In genomic region chr4:80197132-80197573, GRCh38 we compare ENCODE assay signal across 9 cellular contexts. TPM values are rescaled to one million over a fixed set of nuclear protein-coding genes. Genes with fewer than 3 reads are reported as not detected.
DNase-seq lines count a peak whose midpoint lies in the region; ATAC-seq, FAIRE-seq and TF ChIP-seq lines count a peak whose summit lies in the region.
"Had no signal": no experiment of that assay in that cellular context is flagged by ENCODE, and none has a peak within 500 bp of the region (broad histone marks: within the 10 kb centered on the region; RNA-seq: fewer than 3 reads in every experiment).

Gene PRDM8 (plus strand): TSS chr4:80197503. CDS start chr4:80200081, 2,578 bp downstream.

- TF ChIP-seq POLR2A in transverse colon (IDR thresholded peaks at IDR 0.05), result no peak

- H3K9me3 ChIP-seq in tibial artery (no peaks in the 10 kb centered on the region), transverse colon (no peaks in the 10 kb centered on the region)

- WGBS in transverse colon (ENCODE audit: low coverage in 1 of 2), 2 donors, result 26 to 38% methylated on average over 6 to 24 of the region's 28 CpGs

- no peak for TF ChIP-seq EP300 in transverse colon (IDR thresholded peaks at IDR 0.05; ENCODE audit: low read depth)

- FAIRE-seq in RCC 7860 (lab: Jason Lieb, UNC), result no peak
- FAIRE-seq: A204.1 had no signal

- H3K27ac ChIP-seq in tibial artery (no peak within 1 kb of the TSS), transverse colon (no peak within 1 kb of the TSS)

- DNase-seq in DMS53 (lab: John Stamatoyannopoulos, UW) (peak; percentile 54), DMS53 treated with DMSO at 0.1 percent for 48 hours (lab: John Stamatoyannopoulos, UW; ENCODE audit: unreplicated experiment) (no peak), RCC 7860 (ENCODE audit: low spot score) (peak; percentile 27), mesothelial cell of epicardium (ENCODE audit: low spot score in 2 of 2, unreplicated experiment in 2 of 2) (no peak), tibial artery (no peak), transverse colon (no peak)
- DNase-seq in central memory CD4-positive, alpha-beta T cell, result peak; percentile 45

- H3K9me3 Mint-ChIP-seq in mesothelial cell of epicardium, result no peaks in the 10 kb centered on the region

- peaks cover 16% of the 10 kb centered on the region for H3K4me1 Mint-ChIP-seq in mesothelial cell of epicardium

- H3K27me3 ChIP-seq in tibial artery (peaks cover 0 to 64% of the 10 kb centered on the region in 2 donors), transverse colon (peaks cover 87% of the 10 kb centered on the region)

- intact Hi-C loops in tibial artery (cut with DNase I; ENCODE audit: low total_unique reads) (no loop called here), transverse colon (cut with DNase I; ENCODE audit: low total_unique reads) (no loop called here)

- H3K4me1 ChIP-seq in tibial artery (peaks cover 0 to 32% (median 23%) of the 10 kb centered on the region in 4 donors), transverse colon (peaks cover 0 to 14% (median 10%) of the 10 kb centered on the region in 4 donors)

- no peak within 1 kb of the TSS for H3K27ac Mint-ChIP-seq in mesothelial cell of epicardium

- H3K4me3 Mint-ChIP-seq in mesothelial cell of epicardium, result peak within 1 kb of the TSS; percentile 21

- no peak for TF ChIP-seq CTCF in mesothelial cell of epicardium (IDR thresholded peaks at IDR 0.05; ENCODE audit: unreplicated experiment)
- no peak for TF ChIP-seq CTCF in tibial artery (IDR thresholded peaks at IDR 0.05)
- no peak for TF ChIP-seq CTCF in transverse colon (IDR thresholded peaks at IDR 0.05)

- H3K36me3 ChIP-seq in tibial artery (no peaks in the 10 kb centered on the region), transverse colon (no peaks in the 10 kb centered on the region)

- H3K27me3 Mint-ChIP-seq in mesothelial cell of epicardium (ENCODE audit: low read depth), result peaks cover 98% of the 10 kb centered on the region

- ATAC-seq in GM19324 (IDR thresholded peaks at IDR 0.05; ENCODE audit: low FRiP score, unreplicated experiment), result no peak

- H3K4me3 ChIP-seq in tibial artery (peak within 1 kb of the TSS; percentile 43 to 47), transverse colon (peak within 1 kb of the TSS in 2 of 4 donors; percentile 6 to 27)

- no peaks in the 10 kb centered on the region for H3K36me3 Mint-ChIP-seq in mesothelial cell of epicardium

- in situ Hi-C loops in transverse colon (cut with MboI; ENCODE audit: low pct_ligation_motif_present in 1 of 4, low pct_unique_long_range_greater_than_20kb in 1 of 4, low sequenced_read_pairs in 3 of 4), result no loop called here

RNA-seq across cellular contexts. Expression of gene PRDM8, which starts in this region (rescaled TPM):
- total RNA-seq in mesothelial cell of epicardium, result 1.6 to 2.4 TPM (median 1.7 TPM) in 3 replicates
- 1 to 10 TPM in 3 of 4 donors, under 1 TPM in 1; 0.20 to 5.2 (median 3.2) TPM for total RNA-seq in transverse colon

Comparison
In these comparisons a context has a peak if more than half of its experiments do, and no peak if none do; other contexts are left out.
1. DNase-seq: peak in DMS53 (single experiment), RCC 7860 (single experiment) and central memory CD4-positive, alpha-beta T cell (single experiment); none in DMS53 treated with DMSO at 0.1 percent for 48 hours (single experiment), mesothelial cell of epicardium (0 of 2), tibial artery (0 of 2) and transverse colon (single experiment).